1 cellular context compared by ENCODE assay signal in genomic region chr6:168116975-168117899, GRCh38.
TF ChIP-seq lines count a peak whose summit lies in the region.

No MANE protein-coding gene starts in this region.

TF ChIP-seq in K562, 482 proteins besides CTCF, POLR2A, EP300 and RAD21 (continued from another document):
- TF ChIP-seq CBX8 (IDR thresholded peaks at IDR 0.05; ENCODE audit: borderline replicate concordance, extremely low read depth, low read depth, low read length, poor library complexity, severe bottlenecking) (no peak), NFE2 (IDR thresholded peaks at IDR 0.05; ENCODE audit: low read depth) (no peak), NKRF (IDR thresholded peaks at IDR 0.05; ENCODE audit: borderline replicate concordance) (no peak), MAZ (CRISPR knock-in tag; conservative IDR thresholded peaks at IDR 0.05 in 1 of 2, IDR thresholded peaks at IDR 0.05 in 1 of 2) (no peak; a peak in 1 of 4 replicates), ZNF551 (CRISPR knock-in tag; IDR thresholded peaks at IDR 0.05) (no peak), MBD2 (IDR thresholded peaks at IDR 0.05; ENCODE audit: borderline replicate concordance, low read depth) (no peak)
